16 cellular contexts compared by ENCODE assay signal in genomic region chr10:132704008-132704814, GRCh38.
DNase-seq lines count a peak whose midpoint lies in the region; ATAC-seq, FAIRE-seq and TF ChIP-seq lines count a peak whose summit lies in the region.
"Had no signal": no experiment of that assay in that cellular context is flagged by ENCODE, and none has a peak within 500 bp of the region (broad histone marks: within the 10 kb centered on the region; RNA-seq: fewer than 3 reads in every experiment).

No MANE protein-coding gene starts in this region.

- H3K9me3 Mint-ChIP-seq in CD14-positive monocyte: peaks cover 23 to 40% (median 29%) of the 10 kb centered on the region in 7 donors

- H3K4me3 Mint-ChIP-seq in CD14-positive monocyte: no peak overlapping the region

- no peak overlapping the region for H2AK5ac ChIP-seq in trophoblast cell (ENCODE audit: low read length)

- no peak overlapping the region for H4K12ac ChIP-seq in trophoblast cell (ENCODE audit: low read depth, low read length)

- no peak overlapping the region for H2BK5ac ChIP-seq in trophoblast cell (ENCODE audit: low read depth, low read length, poor library complexity)

- peak; percentile 44 for DNase-seq in CD14-positive monocyte (ENCODE audit: low spot score)
- peak; percentile 52 for DNase-seq in RWPE2 (ENCODE audit: low spot score)
- DNase-seq in kidney: peak; percentile 64
- peak; percentile 46 for DNase-seq in sciatic nerve (ENCODE audit: low spot score)
- no peak for DNase-seq in trophoblast cell
- no peak for DNase-seq in SHP77 (lab: John Stamatoyannopoulos, UW)
- no peak for DNase-seq in NCI-H510A (lab: John Stamatoyannopoulos, UW)
- DNase-seq: DMS 273 treated with DMSO at 0.1 percent for 48 hours, MM.1S, NCI-H1105 treated with DMSO at 0.1 percent for 48 hours, NCI-H187, NCI-H774 had no signal

- intact Hi-C loops in CD14-positive monocyte (cut with micrococcal nuclease) (no loop called here), kidney (cut with DNase I) (no loop called here), sciatic nerve (cut with DNase I) (no loop called here)

- no peak overlapping the region for H3K4me2 ChIP-seq in trophoblast cell (ENCODE audit: low read length)
- H3K4me2 ChIP-seq: KMS-11 had no signal

- H3K14ac ChIP-seq in trophoblast cell (ENCODE audit: low read length): no peak overlapping the region

- no peaks in the 10 kb centered on the region for H3K79me1 ChIP-seq in trophoblast cell (ENCODE audit: low read length)

- H3K18ac ChIP-seq in trophoblast cell (ENCODE audit: low read length): no peak overlapping the region

- no peak overlapping the region for H3K4ac ChIP-seq in trophoblast cell (ENCODE audit: low read depth, low read length)

- no peak overlapping the region for H4K91ac ChIP-seq in trophoblast cell (ENCODE audit: low read depth, low read length)

- H3K4me1 Mint-ChIP-seq in CD14-positive monocyte: no peaks in the 10 kb centered on the region

- H3K9ac ChIP-seq in kidney (ENCODE audit: low read length in 2 of 2) (no peak overlapping the region), trophoblast cell (ENCODE audit: low read length) (no peak overlapping the region)
- H3K9ac ChIP-seq: KMS-11 had no signal

- H3K27me3 ChIP-seq in RWPE2 (ENCODE audit: insufficient read depth, poor library complexity, severe bottlenecking): no peaks in the 10 kb centered on the region
- H3K27me3 ChIP-seq in trophoblast cell (ENCODE audit: insufficient read depth, low read length): no peaks in the 10 kb centered on the region
- H3K27me3 ChIP-seq: Peyer's patch had no signal

- H3K27me3 Mint-ChIP-seq in CD14-positive monocyte (ENCODE audit: low read depth in 3 of 3): no peaks in the 10 kb centered on the region

- H3K27ac ChIP-seq in RWPE2 (ENCODE audit: poor library complexity, severe bottlenecking): no peak overlapping the region
- no peak overlapping the region for H3K27ac ChIP-seq in kidney (ENCODE audit: low read depth in 2 of 2, low read length in 2 of 2)
- no peak overlapping the region for H3K27ac ChIP-seq in trophoblast cell (ENCODE audit: low read depth, low read length)
- H3K27ac ChIP-seq: KMS-11, Peyer's patch had no signal

- no peak overlapping the region for H3K23ac ChIP-seq in trophoblast cell (ENCODE audit: low read length)

- TF ChIP-seq CTCF in CD14-positive monocyte (IDR thresholded peaks at IDR 0.05) (no peak), RWPE2 (IDR thresholded peaks at IDR 0.05; ENCODE audit: poor library complexity, severe bottlenecking) (no peak), kidney (IDR thresholded peaks at IDR 0.05; ENCODE audit: borderline replicate concordance, extremely low read depth, insufficient read depth) (no peak)

- no CpG with 5 or more reads among the region's 29 CpGs for WGBS in trophoblast cell (ENCODE audit: extremely low coverage, insufficient coverage, insufficient read length)

- peaks cover 6% of the 10 kb centered on the region for H3K4me1 ChIP-seq in RWPE2 (ENCODE audit: insufficient read depth, poor library complexity, severe bottlenecking)
- H3K4me1 ChIP-seq in kidney (ENCODE audit: control insufficient read depth in 1 of 2, insufficient read depth in 1 of 2, low read depth in 1 of 2, low read length in 2 of 2): no peaks in the 10 kb centered on the region
- no peaks in the 10 kb centered on the region for H3K4me1 ChIP-seq in trophoblast cell (ENCODE audit: control insufficient read depth in 1 of 2, insufficient read depth in 2 of 2, low read length in 2 of 2)

- FAIRE-seq in kidney (lab: Jason Lieb, UNC): no peak
- FAIRE-seq: H54 had no signal

- ATAC-seq in RWPE2 (ENCODE audit: low read depth) (no peak), sciatic nerve (no peak), GM21723 (IDR thresholded peaks at IDR 0.05; ENCODE audit: unreplicated experiment) (no peak)

- no peak overlapping the region for H2BK120ac ChIP-seq in trophoblast cell (ENCODE audit: insufficient read depth, low read length, poor library complexity)

- H3K36me3 Mint-ChIP-seq in CD14-positive monocyte: peaks cover 59 to 80% of the 10 kb centered on the region in 2 donors

- no peak overlapping the region for H4K8ac ChIP-seq in trophoblast cell (ENCODE audit: low read depth, low read length)

- H3K4me3 ChIP-seq in RWPE2 (ENCODE audit: severe bottlenecking) (no peak overlapping the region), kidney (ENCODE audit: low read length in 2 of 2) (no peak overlapping the region), trophoblast cell (ENCODE audit: low read depth, low read length) (no peak overlapping the region)
- H3K4me3 ChIP-seq: Peyer's patch had no signal

- peaks cover 11% of the 10 kb centered on the region for H3K36me3 ChIP-seq in RWPE2 (ENCODE audit: low read depth)
- peaks cover 0 to 6% of the 10 kb centered on the region in 2 donors for H3K36me3 ChIP-seq in kidney (ENCODE audit: control insufficient read depth in 1 of 2, insufficient read depth in 2 of 2, low read length in 2 of 2)
- H3K36me3 ChIP-seq in trophoblast cell (ENCODE audit: control insufficient read depth in 1 of 2, insufficient read depth in 2 of 2, low read length in 2 of 2): peaks cover 25% of the 10 kb centered on the region in 2 experiments

- no peaks in the 10 kb centered on the region for H3K79me2 ChIP-seq in trophoblast cell (ENCODE audit: control insufficient read depth, insufficient read depth, low read length, poor library complexity)

- peak overlapping the region in 2 of 7 donors; percentile 14 to 27 for H3K27ac Mint-ChIP-seq in CD14-positive monocyte

- peaks cover 3% of the 10 kb centered on the region for H3K9me3 ChIP-seq in RWPE2 (ENCODE audit: severe bottlenecking)
- peaks cover 0 to 14% of the 10 kb centered on the region in 2 donors for H3K9me3 ChIP-seq in kidney (ENCODE audit: control insufficient read depth in 1 of 2, low read length in 2 of 2)
- peaks cover 26% of the 10 kb centered on the region for H3K9me3 ChIP-seq in trophoblast cell (ENCODE audit: insufficient read depth, low read depth, low read length)

- H2AFZ ChIP-seq in trophoblast cell (ENCODE audit: insufficient read depth, low read length, poor library complexity): no peak overlapping the region

- H2BK12ac ChIP-seq in trophoblast cell (ENCODE audit: low read length): no peak overlapping the region

Comparison
In these comparisons a context has a peak if more than half of its experiments do, and no peak if none do; other contexts are left out.
1. DNase-seq: peak in CD14-positive monocyte (single experiment), RWPE2 (single experiment), kidney (single experiment) and sciatic nerve (single experiment); none in trophoblast cell (0 of 2), SHP77 (0 of 2) and NCI-H510A (single experiment).